Comparison of ENCODE assay signal across 8 cellular contexts in the genomic region with DNA sequence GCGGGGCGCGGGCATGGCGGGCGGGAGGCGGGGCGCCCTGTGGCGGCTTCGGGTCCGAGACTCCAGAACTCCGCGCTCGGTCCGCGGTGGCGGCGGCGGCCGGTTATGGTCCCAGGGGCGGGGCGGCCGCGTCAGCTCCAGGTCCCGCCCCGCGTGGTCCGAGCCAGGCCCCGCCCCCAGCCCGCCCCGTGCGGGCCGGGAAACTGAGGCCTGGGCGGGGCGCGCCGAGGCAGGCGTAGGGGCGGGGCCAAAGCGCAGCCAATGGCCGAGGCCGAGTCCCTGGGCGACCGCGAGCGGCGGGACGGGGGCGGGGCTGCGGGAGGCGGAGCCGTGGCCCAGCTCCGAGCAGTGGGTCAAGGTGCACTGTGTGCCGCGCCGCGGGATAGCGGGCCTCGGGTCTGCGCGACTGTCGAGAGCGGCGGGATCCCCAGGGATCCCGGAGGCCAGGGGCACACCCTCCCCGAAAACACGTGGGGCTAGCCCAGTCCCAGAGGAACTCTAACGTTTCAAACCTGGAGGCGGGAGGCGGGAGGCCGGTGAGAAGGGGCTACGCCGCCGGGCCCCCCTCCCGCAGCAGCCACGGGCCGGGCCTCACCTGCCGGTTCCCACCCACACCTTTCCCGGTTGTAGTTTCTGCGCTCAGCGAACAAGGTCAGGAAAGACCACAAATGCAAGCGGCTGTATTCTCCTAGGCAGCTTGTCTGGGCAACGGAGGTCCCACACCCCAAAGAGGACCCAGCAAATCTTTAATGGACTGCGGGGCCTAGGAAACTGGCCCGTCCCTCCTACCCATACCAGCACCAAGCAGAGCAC.
DNase-seq lines count a peak whose midpoint lies in the region; ATAC-seq and TF ChIP-seq lines count a peak whose summit lies in the region.

Gene SLC25A1 (minus strand): TSS at position 78 of the 813 bp plus-strand sequence. CDS start 63 bp downstream, at position 15.

- TF ChIP-seq POLR2A in Raji (IDR thresholded peaks at IDR 0.05; ENCODE audit: insufficient read depth, low read depth, low read length) = peak; percentile 84

- DNase-seq in DND-41 (peak; percentile 85), fibroblast of the conjunctiva (ENCODE audit: low read depth) (peak; percentile 73), nephron progenitor cell (peak; percentile 91)
- peak; percentile 95 for DNase-seq in activated effector memory CD4-positive, alpha-beta T cell treated with anti-CD3 and anti-CD28 coated beads, Interleukin-2, amount 50 U/mL, for 16 hours

- H3K4me3 ChIP-seq in DND-41 (ENCODE audit: low read depth in 1 of 2, low read length in 2 of 2) = peak within 1 kb of the TSS; percentile 68 to 69; a peak in 3 of 4 replicates

- H3K27me3 ChIP-seq in DND-41 (ENCODE audit: insufficient read depth, low read length, poor library complexity) = no peaks in the 10 kb centered on the region

- peaks cover 46% of the 10 kb centered on the region for H4K20me1 ChIP-seq in DND-41 (ENCODE audit: insufficient read depth, low read length)

- peak within 1 kb of the TSS; percentile 82 for H3K4me2 ChIP-seq in DND-41 (ENCODE audit: insufficient read depth, low read length)

- peak within 1 kb of the TSS; percentile 71 for H3K27ac Mint-ChIP-seq in nephron progenitor cell
- H3K27ac Mint-ChIP-seq in stimulated activated naive CD8-positive, alpha-beta T cell treated with anti-CD3 and anti-CD28 coated beads, Interleukin-15, Interleukin-2, amounts not matched to agents 100 ng/mL and 50 ng/mL, for 24 hours = peak within 1 kb of the TSS; percentile 26

- peaks cover 31% of the 10 kb centered on the region for H3K4me1 Mint-ChIP-seq in nephron progenitor cell
- H3K4me1 Mint-ChIP-seq in stimulated activated naive CD8-positive, alpha-beta T cell treated with anti-CD3 and anti-CD28 coated beads, Interleukin-15, Interleukin-2, amounts not matched to agents 100 ng/mL and 50 ng/mL, for 24 hours (ENCODE audit: low read depth) = peaks cover 27% of the 10 kb centered on the region

- H3K79me2 ChIP-seq in DND-41 (ENCODE audit: insufficient read depth, low read length) = peaks cover 44% of the 10 kb centered on the region

- H3K27ac ChIP-seq in DND-41 (ENCODE audit: low read length) (peak within 1 kb of the TSS; percentile 76), KOPT-K1 (ENCODE audit: low read depth, low read length, poor library complexity, severe bottlenecking) (peak within 1 kb of the TSS; percentile 76)

- peak within 1 kb of the TSS; percentile 87 for H3K4me3 Mint-ChIP-seq in nephron progenitor cell
- peak within 1 kb of the TSS; percentile 82 for H3K4me3 Mint-ChIP-seq in stimulated activated naive CD8-positive, alpha-beta T cell treated with anti-CD3 and anti-CD28 coated beads, Interleukin-15, Interleukin-2, amounts not matched to agents 100 ng/mL and 50 ng/mL, for 24 hours

- H2AFZ ChIP-seq in DND-41 (ENCODE audit: low read depth, low read length) = peak within 1 kb of the TSS; percentile 87

- H3K4me1 ChIP-seq in DND-41 (ENCODE audit: insufficient read depth, low read length) = peaks cover 52% of the 10 kb centered on the region

- no peaks in the 10 kb centered on the region for H3K9me3 Mint-ChIP-seq in nephron progenitor cell
- no peaks in the 10 kb centered on the region for H3K9me3 Mint-ChIP-seq in stimulated activated naive CD8-positive, alpha-beta T cell treated with anti-CD3 and anti-CD28 coated beads, Interleukin-15, Interleukin-2, amounts not matched to agents 100 ng/mL and 50 ng/mL, for 24 hours

- no peaks in the 10 kb centered on the region for H3K36me3 Mint-ChIP-seq in nephron progenitor cell (ENCODE audit: low read depth)
- H3K36me3 Mint-ChIP-seq in stimulated activated naive CD8-positive, alpha-beta T cell treated with anti-CD3 and anti-CD28 coated beads, Interleukin-15, Interleukin-2, amounts not matched to agents 100 ng/mL and 50 ng/mL, for 24 hours (ENCODE audit: low read depth) = no peaks in the 10 kb centered on the region

- H3K36me3 ChIP-seq in DND-41 (ENCODE audit: insufficient read depth, low read length) = peaks cover 23% of the 10 kb centered on the region
- H3K36me3 ChIP-seq in KOPT-K1 (ENCODE audit: insufficient read depth, low read length) = peaks cover 25% of the 10 kb centered on the region; the same call in 1 of the 2 replicates

- ATAC-seq in DND-41 (ENCODE audit: insufficient read depth, low read depth) (peak; percentile 76), GM21786 (IDR thresholded peaks at IDR 0.05; ENCODE audit: unreplicated experiment) (peak; percentile 53)

- TF ChIP-seq CTCF in DND-41 (IDR thresholded peaks at IDR 0.05; ENCODE audit: borderline replicate concordance, extremely low read depth, low read length, poor library complexity, severe bottlenecking) (no peak), nephron progenitor cell (IDR thresholded peaks at IDR 0.05) (no peak)

- peaks cover 3% of the 10 kb centered on the region for H3K27me3 Mint-ChIP-seq in nephron progenitor cell (ENCODE audit: low read depth, poor library complexity)
- no peaks in the 10 kb centered on the region for H3K27me3 Mint-ChIP-seq in stimulated activated naive CD8-positive, alpha-beta T cell treated with anti-CD3 and anti-CD28 coated beads, Interleukin-15, Interleukin-2, amounts not matched to agents 100 ng/mL and 50 ng/mL, for 24 hours

- H3K9me3 ChIP-seq in DND-41 (ENCODE audit: insufficient read depth, low read length, severe bottlenecking) (no peaks in the 10 kb centered on the region), KOPT-K1 (ENCODE audit: insufficient read depth, low read length, poor library complexity, severe bottlenecking) (no peaks in the 10 kb centered on the region)

- peak within 1 kb of the TSS; percentile 86 for H3K9ac ChIP-seq in DND-41 (ENCODE audit: low read depth, low read length)

Comparison
In these comparisons a context has a peak if more than half of its experiments do, and no peak if none do; other contexts are left out.
1. Peak in every context shown above with its lines: DNase-seq, ATAC-seq, H3K4me3 ChIP-seq and H3K27ac ChIP-seq.